In genomic region chr7:152465118-152465387, GRCh38 we compare ENCODE assay signal across 8 cellular contexts. TPM values are rescaled to one million over a fixed set of nuclear protein-coding genes. Genes with fewer than 3 reads are reported as not detected.
DNase-seq lines count a peak whose midpoint lies in the region; ATAC-seq, FAIRE-seq and TF ChIP-seq lines count a peak whose summit lies in the region.

No MANE protein-coding gene starts in this region.

- intact Hi-C loops in esophagus muscularis mucosa (cut with DNase I) (loop anchor here (2.0 to 10.0 kb wide), 2 partner anchors 28 to 120 kb away; partner anchors contain the start of gene KMT2C), psoas muscle (cut with DNase I) (loop anchor here (10.0 kb wide), 2 partner anchors 210 to 240 kb away; partner anchors contain the start of gene XRCC2 (in 1 of the 2)), left colon (cut with DNase I, micrococcal nuclease) (no loop called here)

- no peak for TF ChIP-seq POLR2A in esophagus muscularis mucosa (IDR thresholded peaks at IDR 0.05; ENCODE audit: low read depth)

- ATAC-seq in RWPE2 (ENCODE audit: low read depth) (no peak), psoas muscle (no peak), left colon (no peak)

- no peaks in the 10 kb centered on the region for H3K27me3 ChIP-seq in GM06990 (replicated peaks; ENCODE audit: control insufficient read depth, insufficient read depth, low read length)
- no peaks in the 10 kb centered on the region for H3K27me3 ChIP-seq in RWPE2 (ENCODE audit: insufficient read depth, poor library complexity, severe bottlenecking)
- no peaks in the 10 kb centered on the region for H3K27me3 ChIP-seq in esophagus muscularis mucosa
- H3K27me3 ChIP-seq in psoas muscle (ENCODE audit: insufficient read depth in 3 of 3, low read length in 2 of 3): no peaks in the 10 kb centered on the region

- H3K27ac ChIP-seq in RWPE2 (ENCODE audit: poor library complexity, severe bottlenecking) (peak overlapping the region; percentile 74), esophagus muscularis mucosa (replicated peaks in 1 of 4) (peak overlapping the region; percentile 100), psoas muscle (peak overlapping the region; percentile 98)

- no peak for DNase-seq in GM06990 (ENCODE audit: extremely low read depth, insufficient read length)
- DNase-seq in RWPE2 (ENCODE audit: low spot score): no peak
- DNase-seq in esophagus muscularis mucosa (ENCODE audit: extremely low spot score): no peak
- no peak for DNase-seq in psoas muscle
- DNase-seq in kidney tubule cell (ENCODE audit: low spot score): no peak
- no peak for DNase-seq in left colon
- no peak for DNase-seq in frontal cortex (ENCODE audit: low spot score in 2 of 2)
- DNase-seq in NCI-H1105 treated with DMSO at 0.1 percent for 48 hours (lab: John Stamatoyannopoulos, UW): no peak

- H3K4me1 ChIP-seq in RWPE2 (ENCODE audit: insufficient read depth, poor library complexity, severe bottlenecking) (no peaks in the 10 kb centered on the region), esophagus muscularis mucosa (peaks cover 7 to 22% (median 16%) of the 10 kb centered on the region in 4 donors), psoas muscle (peaks cover 14% of the 10 kb centered on the region)

- H3K4me3 ChIP-seq in GM06990 (replicated peaks; ENCODE audit: low read depth, low read length): peak overlapping the region; percentile 98
- peak overlapping the region; percentile 83 for H3K4me3 ChIP-seq in RWPE2 (ENCODE audit: severe bottlenecking)
- H3K4me3 ChIP-seq in esophagus muscularis mucosa: peak overlapping the region; percentile 82 to 100 (median 92)
- peak overlapping the region; percentile 84 for H3K4me3 ChIP-seq in psoas muscle

- TF ChIP-seq CTCF in GM06990 (IDR thresholded peaks at IDR 0.05; ENCODE audit: insufficient read depth, low read length, poor library complexity, severe bottlenecking) (no peak), RWPE2 (IDR thresholded peaks at IDR 0.05; ENCODE audit: poor library complexity, severe bottlenecking) (no peak), esophagus muscularis mucosa (IDR thresholded peaks at IDR 0.05) (no peak), psoas muscle (IDR thresholded peaks at IDR 0.05) (no peak)

- no peaks in the 10 kb centered on the region for H3K36me3 ChIP-seq in GM06990 (ENCODE audit: control insufficient read depth, insufficient read depth, low read length)
- H3K36me3 ChIP-seq in RWPE2 (ENCODE audit: low read depth): no peaks in the 10 kb centered on the region
- no peaks in the 10 kb centered on the region for H3K36me3 ChIP-seq in esophagus muscularis mucosa
- H3K36me3 ChIP-seq in psoas muscle (ENCODE audit: insufficient read depth in 1 of 2, low read depth in 1 of 2): no peaks in the 10 kb centered on the region

- FAIRE-seq in frontal cortex (lab: Jason Lieb, UNC): no peak

- no peak for TF ChIP-seq EP300 in esophagus muscularis mucosa (IDR thresholded peaks at IDR 0.05)

- no peaks in the 10 kb centered on the region for H3K9me3 ChIP-seq in RWPE2 (ENCODE audit: severe bottlenecking)
- no peaks in the 10 kb centered on the region for H3K9me3 ChIP-seq in esophagus muscularis mucosa
- no peaks in the 10 kb centered on the region for H3K9me3 ChIP-seq in psoas muscle

- WGBS in esophagus muscularis mucosa: 27% methylated on average over 4 of the region's 4 CpGs
- WGBS in psoas muscle, 3 donors: 16 to 20% (median 19%) methylated on average over 4 of the region's 4 CpGs

RNA-seq across cellular contexts. Expression of gene KMT2C, which starts 29.2 kb away (rescaled TPM):
- total RNA-seq in esophagus muscularis mucosa (10 to 100 TPM; 59.0 to 73.9 (median 69.5) TPM), psoas muscle (10 to 100 TPM; 45.7 to 82.3 (median 62.6) TPM), left colon (10 to 100 TPM; 78.4 to 81.1 TPM), frontal cortex (55.0 TPM)
- 10 to 100 TPM in 1 of 3 donors, 1 to 10 TPM in 2; 5.8 to 24.9 (median 8.8) TPM for polyA plus RNA-seq in psoas muscle

Comparison
In these comparisons a context has a peak if more than half of its experiments do, and no peak if none do; other contexts are left out.
1. intact Hi-C loops: an anchor here in esophagus muscularis mucosa (2.0 to 10.0 kb wide) and psoas muscle (10.0 kb wide); none called in left colon.